In the genomic region with DNA sequence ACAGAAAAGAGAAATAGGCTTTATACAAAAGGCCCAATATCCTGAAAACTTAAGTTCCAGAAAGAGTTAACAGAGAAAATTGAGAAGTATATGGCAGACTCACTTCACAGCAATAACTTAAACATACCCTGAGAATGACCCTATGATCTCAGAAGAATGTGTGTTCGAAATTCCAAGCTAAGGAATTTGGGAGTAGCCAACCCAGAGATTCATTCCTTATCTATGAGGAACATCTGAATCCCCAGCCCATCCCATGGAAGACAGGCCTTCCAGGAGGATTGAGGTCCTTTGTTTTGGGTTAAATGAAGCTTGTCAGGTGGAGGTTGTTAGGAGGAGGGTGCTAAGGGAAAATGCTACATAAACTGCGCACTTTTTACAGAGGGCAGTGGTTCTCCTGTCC, we compare ENCODE assay signal across 19 cellular contexts. TPM values are rescaled to one million over a fixed set of nuclear protein-coding genes. Genes with fewer than 3 reads are reported as not detected.
DNase-seq lines count a peak whose midpoint lies in the region; ATAC-seq, FAIRE-seq and TF ChIP-seq lines count a peak whose summit lies in the region.
"Had no signal": no experiment of that assay in that cellular context is flagged by ENCODE, and none has a peak within 500 bp of the region (broad histone marks: within the 10 kb centered on the region; RNA-seq: fewer than 3 reads in every experiment).

No MANE protein-coding gene starts in this region.

- H3K36me3 Mint-ChIP-seq in Calu3 (ENCODE audit: insufficient read depth, unreplicated experiment) (no peaks in the 10 kb centered on the region), astrocyte (ENCODE audit: low read depth, unreplicated experiment) (no peaks in the 10 kb centered on the region)
- H3K36me3 Mint-ChIP-seq: activated naive CD4-positive, alpha-beta T cell treated with anti-CD3 and anti-CD28 coated beads, Interleukin-2, amount 50 U/mL, for 72 hours had no signal

- intact Hi-C loops in Calu3 (cut with micrococcal nuclease; ENCODE audit: unreplicated experiment) = no loop called here

- DNase-seq in Calu3 (no peak), astrocyte (ENCODE audit: low read depth) (peak; percentile 29), myocyte (ENCODE audit: low read depth) (peak; percentile 62), NCI-H524 treated with DMSO at 0.1 percent for 48 hours (lab: John Stamatoyannopoulos, UW) (no peak), SKM-1 (lab: John Stamatoyannopoulos, UW; ENCODE audit: unreplicated experiment) (no peak), NCI-H2081 treated with DMSO at 0.1 percent for 48 hours (lab: John Stamatoyannopoulos, UW) (no peak)
- DNase-seq in stimulated activated naive CD8-positive, alpha-beta T cell treated with anti-CD3 and anti-CD28 coated beads, Interleukin-15, amount 100 ng/mL, for 72 hours = no peak
- DNase-seq: activated CD4-positive, CD25-positive, alpha-beta regulatory T cell treated with anti-CD3 and anti-CD28 coated beads, Interleukin-2, amount 50 U/mL, for 72 hours; activated CD8-positive, alpha-beta memory T cell treated with anti-CD3 and anti-CD28 coated beads, Interleukin-2, amount 50 U/mL, for 4 hours; AML-193; Karpas-422; lower lobe of right lung; NCI-H526 treated with DMSO at 0.1 percent for 48 hours; Peyer's patch; tibial artery had no signal

- no peak overlapping the region for H3K4me3 ChIP-seq in astrocyte (ENCODE audit: insufficient read depth, low read depth, low read length)
- H3K4me3 ChIP-seq: cardiac muscle cell, HAP-1, lower lobe of right lung, Peyer's patch, tibial artery had no signal

- no peaks in the 10 kb centered on the region for H3K79me2 ChIP-seq in astrocyte (ENCODE audit: insufficient read depth, low read length)

- no peaks in the 10 kb centered on the region for H3K36me3 ChIP-seq in astrocyte (ENCODE audit: insufficient read depth, low read length)
- H3K36me3 ChIP-seq: cardiac muscle cell, HAP-1, lower lobe of right lung, Peyer's patch, tibial artery had no signal

- H3K9me3 ChIP-seq in astrocyte (ENCODE audit: insufficient read depth, low read depth, low read length) = no peaks in the 10 kb centered on the region
- H3K9me3 ChIP-seq: HAP-1, lower lobe of right lung, Peyer's patch, tibial artery had no signal

- H3K4me1 Mint-ChIP-seq in Calu3 (ENCODE audit: low read depth, unreplicated experiment) = peaks cover 50% of the 10 kb centered on the region
- H3K4me1 Mint-ChIP-seq in astrocyte (ENCODE audit: low read depth, unreplicated experiment) = peaks cover 29% of the 10 kb centered on the region
- H3K4me1 Mint-ChIP-seq in stimulated activated naive CD8-positive, alpha-beta T cell treated with anti-CD3 and anti-CD28 coated beads, Interleukin-15, amount 100 ng/mL, for 72 hours = peaks cover 20% of the 10 kb centered on the region

- peaks cover 24% of the 10 kb centered on the region for H3K4me1 ChIP-seq in astrocyte (ENCODE audit: insufficient read depth, low read length)
- H3K4me1 ChIP-seq: Peyer's patch had no signal

- H4K20me1 ChIP-seq in astrocyte (ENCODE audit: insufficient read depth, low read length) = no peaks in the 10 kb centered on the region

- no peaks in the 10 kb centered on the region for H3K27me3 ChIP-seq in astrocyte (ENCODE audit: insufficient read depth, low read length)
- H3K27me3 ChIP-seq: cardiac muscle cell, Peyer's patch, tibial artery had no signal

- no TSS peak for BruUV-seq in Calu3 (replicated peaks; lab: Mats Ljungman, UMichigan)

- CTCF ChIA-PET in Calu3 (lab: Charles Lee) = interaction anchor here (1.0 kb wide), 1 partner anchor 9 kb away, joined by 3 read pairs; no protein-coding TSS in a partner anchor

- no peaks in the 10 kb centered on the region for H3K27me3 Mint-ChIP-seq in Calu3 (ENCODE audit: unreplicated experiment)
- no peaks in the 10 kb centered on the region for H3K27me3 Mint-ChIP-seq in astrocyte (ENCODE audit: low read depth, unreplicated experiment)
- no peaks in the 10 kb centered on the region for H3K27me3 Mint-ChIP-seq in stimulated activated naive CD8-positive, alpha-beta T cell treated with anti-CD3 and anti-CD28 coated beads, Interleukin-15, amount 100 ng/mL, for 72 hours

- H3K9me3 Mint-ChIP-seq in Calu3 (ENCODE audit: low read depth, unreplicated experiment) (no peaks in the 10 kb centered on the region), astrocyte (ENCODE audit: unreplicated experiment) (peaks cover under 1% of the 10 kb centered on the region)
- H3K9me3 Mint-ChIP-seq in stimulated activated naive CD8-positive, alpha-beta T cell treated with anti-CD3 and anti-CD28 coated beads, Interleukin-15, amount 100 ng/mL, for 72 hours = peaks cover 0 to under 1% of the 10 kb centered on the region in 2 donors
- H3K9me3 Mint-ChIP-seq: activated naive CD4-positive, alpha-beta T cell treated with anti-CD3 and anti-CD28 coated beads, Interleukin-2, amount 50 U/mL, for 72 hours had no signal

- TF ChIP-seq RAD21 in Ishikawa (IDR thresholded peaks at IDR 0.05; ENCODE audit: low read depth) = no peak

- no peak for ATAC-seq in stimulated activated naive CD8-positive, alpha-beta T cell treated with anti-CD3 and anti-CD28 coated beads, Interleukin-15, amount 100 ng/mL, for 72 hours
- ATAC-seq: activated naive CD4-positive, alpha-beta T cell treated with anti-CD3 and anti-CD28 coated beads, Interleukin-2, amount 50 U/mL, for 72 hours; lower lobe of right lung had no signal

- H3K4me3 Mint-ChIP-seq in Calu3 (ENCODE audit: low read depth, unreplicated experiment) (no peak overlapping the region), astrocyte (ENCODE audit: unreplicated experiment) (no peak overlapping the region)
- no peak overlapping the region for H3K4me3 Mint-ChIP-seq in stimulated activated naive CD8-positive, alpha-beta T cell treated with anti-CD3 and anti-CD28 coated beads, Interleukin-15, amount 100 ng/mL, for 72 hours

- peak overlapping the region; percentile 15 for H3K27ac Mint-ChIP-seq in Calu3 (ENCODE audit: unreplicated experiment)
- peak overlapping the region; percentile 83 for H3K27ac Mint-ChIP-seq in astrocyte (ENCODE audit: unreplicated experiment)
- no peak overlapping the region for H3K27ac Mint-ChIP-seq in stimulated activated naive CD8-positive, alpha-beta T cell treated with anti-CD3 and anti-CD28 coated beads, Interleukin-15, amount 100 ng/mL, for 72 hours
- H3K27ac Mint-ChIP-seq: activated naive CD4-positive, alpha-beta T cell treated with anti-CD3 and anti-CD28 coated beads, Interleukin-2, amount 50 U/mL, for 72 hours had no signal

- peak overlapping the region; percentile 58 for H3K4me2 ChIP-seq in astrocyte (ENCODE audit: low read length)

- H2AFZ ChIP-seq in astrocyte (ENCODE audit: low read depth, low read length) = no peak overlapping the region

- H3K9ac ChIP-seq in astrocyte (ENCODE audit: low read length) = no peak overlapping the region

- TF ChIP-seq CTCF in Calu3 (IDR thresholded peaks at IDR 0.05; ENCODE audit: unreplicated experiment) (no peak), astrocyte (IDR thresholded peaks at IDR 0.05; ENCODE audit: insufficient read depth, low read depth, low read length) (no peak)

- peak; percentile 75 for FAIRE-seq in astrocyte (lab: Jason Lieb, UNC)

- H3K27ac ChIP-seq in astrocyte (ENCODE audit: low read depth, low read length) = peak overlapping the region; percentile 4
- H3K27ac ChIP-seq: cardiac muscle cell, lower lobe of right lung, Peyer's patch, tibial artery had no signal

- no peak for TF ChIP-seq EP300 in Ishikawa (IDR thresholded peaks at IDR 0.05; ENCODE audit: borderline replicate concordance)

TF ChIP-seq in Ishikawa, 13 proteins besides CTCF, POLR2A, EP300 and RAD21:
- TF ChIP-seq YY1 (IDR thresholded peaks at IDR 0.05; ENCODE audit: low read depth) (no peak), TAF1 (IDR thresholded peaks at IDR 0.05; ENCODE audit: low read depth) (no peak), CREB1 (IDR thresholded peaks at IDR 0.05; ENCODE audit: low read depth) (no peak), TEAD4 (IDR thresholded peaks at IDR 0.05) (peak; percentile 57), USF1 (IDR thresholded peaks at IDR 0.05) (no peak), FOXM1 (IDR thresholded peaks at IDR 0.05; ENCODE audit: borderline replicate concordance, low read depth) (no peak)
TF ChIP-seq in Ishikawa: peak in this region for 1.

RNA-seq across cellular contexts. Expression of gene SAV1, which starts 7.5 kb away (rescaled TPM):
- total RNA-seq in Calu3 (2022) (45.7 and 62.2 TPM in 2 replicates), astrocyte (18.3 and 26.3 TPM in 2 replicates), myocyte (30.5 and 39.9 TPM in 2 replicates)
- polyA plus RNA-seq in myocyte (2012) = 18.0 TPM

Comparison
In these comparisons a context has a peak if more than half of its experiments do, and no peak if none do; other contexts are left out.
1. DNase-seq: peak in astrocyte (single experiment) and myocyte (single experiment); none in Calu3 (single experiment), NCI-H524 treated with DMSO at 0.1 percent for 48 hours (single experiment), SKM-1 (single experiment), stimulated activated naive CD8-positive, alpha-beta T cell treated with anti-CD3 and anti-CD28 coated beads, Interleukin-15, amount 100 ng/mL, for 72 hours (0 of 2) and NCI-H2081 treated with DMSO at 0.1 percent for 48 hours (single experiment).
2. H3K27ac Mint-ChIP-seq: peak in Calu3 (single experiment) and astrocyte (single experiment); none in stimulated activated naive CD8-positive, alpha-beta T cell treated with anti-CD3 and anti-CD28 coated beads, Interleukin-15, amount 100 ng/mL, for 72 hours (0 of 2).